Comparison of ENCODE assay signal across 10 cellular contexts in genomic region chr13:52348983-52349780, GRCh38. TPM values are rescaled to one million over a fixed set of nuclear protein-coding genes. Genes with fewer than 3 reads are reported as not detected.
DNase-seq lines count a peak whose midpoint lies in the region; ATAC-seq and TF ChIP-seq lines count a peak whose summit lies in the region.
"Had no signal": no experiment of that assay in that cellular context is flagged by ENCODE, and none has a peak within 500 bp of the region (broad histone marks: within the 10 kb centered on the region; RNA-seq: fewer than 3 reads in every experiment).

No MANE protein-coding gene starts in this region.

- in situ Hi-C loops in SK-MEL-5 (cut with HindIII; ENCODE audit: low pct_unique_long_range_greater_than_20kb, low sequenced_read_pairs): no loop called here

- POLR2A ChIA-PET in naive thymus-derived CD8-positive, alpha-beta T cell (lab: Charles Lee): no interaction called here

- TF ChIP-seq CTCF in kidney epithelial cell (IDR thresholded peaks at IDR 0.05; ENCODE audit: insufficient read depth, low read length, poor library complexity, severe bottlenecking): no peak

- H3K4me3 ChIP-seq in kidney epithelial cell (ENCODE audit: low read depth, low read length): no peak overlapping the region

- DNase-seq in AG08395 (ENCODE audit: low spot score) (peak; percentile 60), SK-MEL-5 (ENCODE audit: low read depth, low spot score) (peak; percentile 35), kidney epithelial cell (ENCODE audit: low read depth) (peak; percentile 92), amygdala (lab: John Stamatoyannopoulos, UW) (no peak), NCI-H2081 (lab: John Stamatoyannopoulos, UW) (no peak), NCI-H524 (lab: John Stamatoyannopoulos, UW) (no peak)
- no peak for DNase-seq in naive thymus-derived CD8-positive, alpha-beta T cell
- DNase-seq: H9, T-helper 17 cell had no signal

- no peaks in the 10 kb centered on the region for H3K36me3 ChIP-seq in kidney epithelial cell (ENCODE audit: control insufficient read depth, insufficient read depth, low read length)

- peak; percentile 65 for ATAC-seq in GM19351 (IDR thresholded peaks at IDR 0.05; ENCODE audit: unreplicated experiment)
- no peak for ATAC-seq in naive thymus-derived CD8-positive, alpha-beta T cell
- ATAC-seq: T-helper 17 cell had no signal

- no peaks in the 10 kb centered on the region for H3K27me3 ChIP-seq in kidney epithelial cell (ENCODE audit: control insufficient read depth, insufficient read depth, low read length)

- H3K9me3 Mint-ChIP-seq in naive thymus-derived CD8-positive, alpha-beta T cell: no peaks in the 10 kb centered on the region
- H3K9me3 Mint-ChIP-seq: H9 had no signal

- H3K27me3 Mint-ChIP-seq in naive thymus-derived CD8-positive, alpha-beta T cell: peaks cover 5 to 12% (median 9%) of the 10 kb centered on the region in 5 donors

- H3K27ac Mint-ChIP-seq in naive thymus-derived CD8-positive, alpha-beta T cell: no peak overlapping the region
- H3K27ac Mint-ChIP-seq: H9, T-helper 17 cell had no signal

- H3K4me3 Mint-ChIP-seq in naive thymus-derived CD8-positive, alpha-beta T cell: no peak overlapping the region
- H3K4me3 Mint-ChIP-seq: H9, T-helper 17 cell had no signal

- H3K4me1 Mint-ChIP-seq in naive thymus-derived CD8-positive, alpha-beta T cell: no peaks in the 10 kb centered on the region
- H3K4me1 Mint-ChIP-seq: H9 had no signal

- no peaks in the 10 kb centered on the region for H3K36me3 Mint-ChIP-seq in naive thymus-derived CD8-positive, alpha-beta T cell

RNA-seq across cellular contexts. Expression of gene THSD1, which starts 56.8 kb away (rescaled TPM):
- 0.32 and 0.42 TPM in 2 replicates for total RNA-seq in SK-MEL-5 (2014; rRNA removed; shearing (Covaris generic))
- 0.19 and 0.43 TPM in 2 replicates for polyA plus RNA-seq in SK-MEL-5 (2015; cell fraction: cytosol; rRNA removed)
- polyA plus RNA-seq in SK-MEL-5 (2015; cell fraction: nucleus; rRNA removed): 1.1 and 1.2 TPM in 2 replicates
- total RNA-seq in kidney epithelial cell: 4.1 and 4.8 TPM in 2 replicates
- total RNA-seq in naive thymus-derived CD8-positive, alpha-beta T cell: 1 to 10 TPM in 1 of 2 experiments, under 1 TPM in 1; 0.60 to 1.1 TPM
- under 1 TPM in 1 of 3 donors, not detected in 2; 0.23 TPM for polyA plus RNA-seq in naive thymus-derived CD8-positive, alpha-beta T cell

Comparison
In these comparisons a context has a peak if more than half of its experiments do, and no peak if none do; other contexts are left out.
1. DNase-seq: peak in AG08395 (single experiment), SK-MEL-5 (single experiment) and kidney epithelial cell (single experiment); none in naive thymus-derived CD8-positive, alpha-beta T cell (0 of 10), amygdala (0 of 56), NCI-H2081 (0 of 2) and NCI-H524 (0 of 2).